ENCODE assay signal across 16 cellular contexts in genomic region chr2:65687614-65688013, GRCh38.
DNase-seq lines count a peak whose midpoint lies in the region; ATAC-seq and TF ChIP-seq lines count a peak whose summit lies in the region.
"Had no signal": no experiment of that assay in that cellular context is flagged by ENCODE, and none has a peak within 500 bp of the region (broad histone marks: within the 10 kb centered on the region; RNA-seq: fewer than 3 reads in every experiment).

No MANE protein-coding gene starts in this region.

- H3K4me1 ChIP-seq in left ventricle myocardium inferior (peaks cover 9% of the 10 kb centered on the region), skeletal muscle tissue (ENCODE audit: control insufficient read depth in 3 of 3, insufficient read depth in 3 of 3, low read length in 3 of 3) (peaks cover 4 to 16% (median 6%) of the 10 kb centered on the region in 3 donors), Peyer's patch (no peaks in the 10 kb centered on the region)
- H3K4me1 ChIP-seq: BLaER1 treated with 17β-estradiol and CSF1 and Interleukin-3, amounts not matched to agents 10 nM and 100 nM had no signal

- H3K27ac Mint-ChIP-seq in activated CD8-positive, alpha-beta T cell treated with anti-CD3 and anti-CD28 coated beads for 36 hours = no peak overlapping the region
- H3K27ac Mint-ChIP-seq: CD4-positive, CD25-positive, alpha-beta regulatory T cell had no signal

- POLR2A ChIA-PET in activated CD8-positive, alpha-beta T cell treated with anti-CD3 and anti-CD28 coated beads for 36 hours (lab: Charles Lee) = no interaction called here

- peaks cover 10% of the 10 kb centered on the region for H3K27me3 Mint-ChIP-seq in activated CD8-positive, alpha-beta T cell treated with anti-CD3 and anti-CD28 coated beads for 36 hours

- DNase-seq in Right ventricle myocardium superior (no peak), left ventricle myocardium inferior (no peak), SK-N-DZ (ENCODE audit: low spot score) (peak; percentile 26), left kidney (ENCODE audit: low read depth, low spot score) (peak; percentile 4), Peyer's patch (no peak), T-helper 1 cell (no peak)
- DNase-seq in activated CD8-positive, alpha-beta T cell treated with anti-CD3 and anti-CD28 coated beads for 36 hours = no peak
- DNase-seq: 8988T; AML-193; CD4-positive, CD25-positive, alpha-beta regulatory T cell; DMS 273 treated with DMSO at 0.1 percent for 48 hours; DMS79; GM23248 had no signal

- peak overlapping the region in 1 of 3 donors; percentile 33 for H3K9ac ChIP-seq in skeletal muscle tissue (ENCODE audit: low read depth in 1 of 3, low read length in 3 of 3)
- H3K9ac ChIP-seq: BLaER1 treated with 17β-estradiol and CSF1 and Interleukin-3, amounts not matched to agents 10 nM and 100 nM; GM23248 had no signal

- H3K27me3 ChIP-seq in left ventricle myocardium inferior (ENCODE audit: low read depth) = peaks cover 49% of the 10 kb centered on the region
- peaks cover 0 to 3% (median 2%) of the 10 kb centered on the region in 3 donors for H3K27me3 ChIP-seq in skeletal muscle tissue (ENCODE audit: control insufficient read depth in 3 of 3, insufficient read depth in 3 of 3, low read length in 3 of 3)
- H3K27me3 ChIP-seq in Peyer's patch = no peaks in the 10 kb centered on the region
- H3K27me3 ChIP-seq: BLaER1 treated with 17β-estradiol and CSF1 and Interleukin-3, amounts not matched to agents 10 nM and 100 nM had no signal

- no peak overlapping the region for H3K4me3 ChIP-seq in left ventricle myocardium inferior
- H3K4me3 ChIP-seq in skeletal muscle tissue (ENCODE audit: low read length in 3 of 3) = peak overlapping the region in 2 of 3 donors; percentile 49 to 51
- H3K4me3 ChIP-seq in Peyer's patch = no peak overlapping the region
- H3K4me3 ChIP-seq: BLaER1 treated with 17β-estradiol and CSF1 and Interleukin-3, amounts not matched to agents 10 nM and 100 nM; GM23248 had no signal

- no peaks in the 10 kb centered on the region for H3K9me3 Mint-ChIP-seq in activated CD8-positive, alpha-beta T cell treated with anti-CD3 and anti-CD28 coated beads for 36 hours

- ATAC-seq in Right ventricle myocardium superior (ENCODE audit: poor library complexity) = peak; percentile 71
- ATAC-seq in activated CD8-positive, alpha-beta T cell treated with anti-CD3 and anti-CD28 coated beads for 36 hours = no peak

- CTCF ChIA-PET in activated CD8-positive, alpha-beta T cell treated with anti-CD3 and anti-CD28 coated beads for 36 hours (lab: Charles Lee) = no interaction called here

- H3K9me3 ChIP-seq in left ventricle myocardium inferior (replicated peaks) (no peaks in the 10 kb centered on the region), skeletal muscle tissue (ENCODE audit: control insufficient read depth in 3 of 3, low read length in 3 of 3) (no peaks in the 10 kb centered on the region), Peyer's patch (no peaks in the 10 kb centered on the region)

- no peak for TF ChIP-seq POLR2A in Peyer's patch (IDR thresholded peaks at IDR 0.05)

- H3K4me3 Mint-ChIP-seq in activated CD8-positive, alpha-beta T cell treated with anti-CD3 and anti-CD28 coated beads for 36 hours = no peak overlapping the region
- H3K4me3 Mint-ChIP-seq: CD4-positive, CD25-positive, alpha-beta regulatory T cell had no signal

- TF ChIP-seq CTCF in left ventricle myocardium inferior (IDR thresholded peaks at IDR 0.05; ENCODE audit: borderline replicate concordance) (no peak), Peyer's patch (IDR thresholded peaks at IDR 0.05) (no peak)
- TF ChIP-seq CTCF in activated CD8-positive, alpha-beta T cell treated with anti-CD3 and anti-CD28 coated beads for 36 hours (IDR thresholded peaks at IDR 0.05) = no peak

- H3K36me3 Mint-ChIP-seq in activated CD8-positive, alpha-beta T cell treated with anti-CD3 and anti-CD28 coated beads for 36 hours (ENCODE audit: low read depth) = no peaks in the 10 kb centered on the region
- H3K36me3 Mint-ChIP-seq: CD4-positive, CD25-positive, alpha-beta regulatory T cell had no signal

- no peaks in the 10 kb centered on the region for H3K4me1 Mint-ChIP-seq in activated CD8-positive, alpha-beta T cell treated with anti-CD3 and anti-CD28 coated beads for 36 hours (ENCODE audit: low read depth)
- H3K4me1 Mint-ChIP-seq: CD4-positive, CD25-positive, alpha-beta regulatory T cell had no signal

- no peak overlapping the region for H3K27ac ChIP-seq in left ventricle myocardium inferior (replicated peaks)
- peak overlapping the region; percentile 27 for H3K27ac ChIP-seq in skeletal muscle tissue (ENCODE audit: low read depth, low read length)
- H3K27ac ChIP-seq in Peyer's patch = no peak overlapping the region
- H3K27ac ChIP-seq: BLaER1 treated with 17β-estradiol and CSF1 and Interleukin-3, amounts not matched to agents 10 nM and 100 nM; GM23248; HL-60 had no signal

- intact Hi-C loops in Right ventricle myocardium superior (cut with DNase I) (no loop called here), left ventricle myocardium inferior (cut with micrococcal nuclease) (no loop called here)
- intact Hi-C loops in activated CD8-positive, alpha-beta T cell treated with anti-CD3 and anti-CD28 coated beads for 36 hours (cut with micrococcal nuclease) = no loop called here

- no peaks in the 10 kb centered on the region for H3K36me3 ChIP-seq in left ventricle myocardium inferior
- no peaks in the 10 kb centered on the region for H3K36me3 ChIP-seq in skeletal muscle tissue (ENCODE audit: control insufficient read depth in 3 of 3, insufficient read depth in 3 of 3, low read length in 3 of 3)
- H3K36me3 ChIP-seq in Peyer's patch = no peaks in the 10 kb centered on the region
- H3K36me3 ChIP-seq: BLaER1 treated with 17β-estradiol and CSF1 and Interleukin-3, amounts not matched to agents 10 nM and 100 nM had no signal

Comparison
In these comparisons a context has a peak if more than half of its experiments do, and no peak if none do; other contexts are left out.
1. DNase-seq: peak in SK-N-DZ (single experiment) and left kidney (single experiment); none in Right ventricle myocardium superior (single experiment), left ventricle myocardium inferior (single experiment), Peyer's patch (0 of 3), activated CD8-positive, alpha-beta T cell treated with anti-CD3 and anti-CD28 coated beads for 36 hours (single experiment) and T-helper 1 cell (0 of 5).
2. H3K4me3 ChIP-seq: peak in skeletal muscle tissue (2 of 3); none in left ventricle myocardium inferior (single experiment) and Peyer's patch (0 of 4).